9 cellular contexts compared by ENCODE assay signal in the genomic region with DNA sequence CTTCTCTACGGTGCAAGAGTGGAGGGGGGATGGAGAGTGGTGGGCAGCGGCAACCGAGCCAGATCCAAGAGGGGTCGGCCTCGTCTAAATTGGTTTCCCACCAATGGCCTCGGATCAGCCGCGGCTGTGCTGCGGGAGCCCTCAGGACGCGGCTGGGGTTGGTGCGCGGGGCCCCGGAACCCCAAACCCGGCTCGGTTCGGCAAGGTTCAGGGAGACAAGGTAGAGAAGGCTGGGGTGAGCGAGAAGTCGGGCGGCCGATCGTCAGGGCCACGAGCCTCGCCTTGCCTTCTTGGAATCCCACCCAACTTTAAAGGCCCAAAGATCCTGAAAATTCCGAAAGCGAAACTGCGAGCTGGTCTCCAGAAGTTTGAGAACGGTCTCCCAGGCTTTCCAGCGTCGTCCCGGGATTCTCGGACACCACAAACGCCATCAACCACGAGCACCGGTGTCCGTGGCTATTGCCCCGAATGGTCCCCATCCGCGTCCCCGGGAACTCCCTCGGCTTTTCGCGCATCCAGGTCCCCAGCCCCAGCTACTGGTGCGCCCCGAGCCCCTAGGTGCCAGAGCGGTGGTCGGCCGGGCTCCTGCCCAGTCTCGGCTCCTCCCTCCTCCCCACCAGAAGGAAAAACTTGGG. TPM values are rescaled to one million over a fixed set of nuclear protein-coding genes. Genes with fewer than 3 reads are reported as not detected.
A peak's percentile ranks its signal among the peaks of the same experiment; 100 is the strongest.
DNase-seq lines count a peak whose midpoint lies in the region; ATAC-seq and TF ChIP-seq lines count a peak whose summit lies in the region.
"Had no signal": no experiment of that assay in that cellular context is flagged by ENCODE, and none has a peak within 500 bp of the region (broad histone marks: within the 10 kb centered on the region; RNA-seq: fewer than 3 reads in every experiment).

No MANE protein-coding gene starts in this region.

- H3K27me3 ChIP-seq in left ventricle myocardium inferior (ENCODE audit: low read depth) (no peaks in the 10 kb centered on the region), duodenal mucosa (ENCODE audit: control insufficient read depth in 1 of 2, insufficient read depth in 2 of 2, low read length in 2 of 2) (peaks cover 0 to 4% of the 10 kb centered on the region in 2 donors), aorta (ENCODE audit: control insufficient read depth in 1 of 2, insufficient read depth in 2 of 2, low read length in 1 of 2) (no peaks in the 10 kb centered on the region), MG63 (peaks cover 38% of the 10 kb centered on the region)

- H3K27ac ChIP-seq in left ventricle myocardium inferior (replicated peaks) (peak overlapping the region; percentile 87), duodenal mucosa (ENCODE audit: low read depth, low read length) (peak overlapping the region; percentile 17), aorta (ENCODE audit: low read depth in 1 of 2, low read length in 2 of 2) (no peak overlapping the region)
- H3K27ac ChIP-seq: SJSA1 had no signal

- TF ChIP-seq CTCF in left ventricle myocardium inferior (IDR thresholded peaks at IDR 0.05; ENCODE audit: borderline replicate concordance), result no peak

- 6 to 11% methylated on average over 43 to 49 of the region's 49 CpGs for whole genome bisulfite sequencing in aorta, 2 donors

- H3K9me3 ChIP-seq in left ventricle myocardium inferior (replicated peaks) (no peaks in the 10 kb centered on the region), duodenal mucosa (ENCODE audit: control insufficient read depth in 1 of 2, low read length in 2 of 2) (no peaks in the 10 kb centered on the region), aorta (ENCODE audit: control insufficient read depth, low read length) (no peaks in the 10 kb centered on the region), MG63 (no peaks in the 10 kb centered on the region)

- DNase-seq in left ventricle myocardium inferior, result peak; percentile 21
- DNase-seq in left ventricle myocardium superior, result no peak
- peak; percentile 3 for DNase-seq in naive B cell
- no peak for DNase-seq in aorta
- no peak for DNase-seq in MG63

- no peaks in the 10 kb centered on the region for H3K9me3 Mint-ChIP-seq in naive B cell

- H3K4me1 ChIP-seq in left ventricle myocardium inferior (peaks cover 90% of the 10 kb centered on the region), duodenal mucosa (ENCODE audit: control insufficient read depth in 1 of 2, insufficient read depth in 2 of 2, low read length in 2 of 2) (peaks cover 0 to 20% of the 10 kb centered on the region in 2 donors), aorta (ENCODE audit: control insufficient read depth in 1 of 2, insufficient read depth in 2 of 2, low read length in 2 of 2) (no peaks in the 10 kb centered on the region)

- ATAC-seq in left ventricle myocardium superior, result no peak
- no peak for ATAC-seq in naive B cell (ENCODE audit: low read depth in 2 of 2)
- no peak for ATAC-seq in aorta (ENCODE audit: low FRiP score)
- ATAC-seq in GM18502 (IDR thresholded peaks at IDR 0.05; ENCODE audit: poor library complexity, unreplicated experiment), result no peak
- no peak for ATAC-seq in HG03521 (IDR thresholded peaks at IDR 0.05; ENCODE audit: unreplicated experiment)

- H3K9ac ChIP-seq in duodenal mucosa (ENCODE audit: low read depth in 1 of 2, low read length in 2 of 2), result peak overlapping the region; percentile 33 to 38

- H3K36me3 ChIP-seq in left ventricle myocardium inferior (no peaks in the 10 kb centered on the region), duodenal mucosa (ENCODE audit: control insufficient read depth in 1 of 2, insufficient read depth in 2 of 2, low read length in 2 of 2) (no peaks in the 10 kb centered on the region), aorta (ENCODE audit: control insufficient read depth in 1 of 2, insufficient read depth in 2 of 2, low read length in 1 of 2) (no peaks in the 10 kb centered on the region), MG63 (no peaks in the 10 kb centered on the region)
- H3K36me3 ChIP-seq: SJSA1 had no signal

- peaks cover 30 to 38% (median 38%) of the 10 kb centered on the region in 3 donors for H3K4me1 Mint-ChIP-seq in naive B cell

- peak overlapping the region; percentile 92 for H3K4me3 ChIP-seq in left ventricle myocardium inferior
- peak overlapping the region; percentile 66 to 75 for H3K4me3 ChIP-seq in duodenal mucosa (ENCODE audit: low read depth in 1 of 2, low read length in 2 of 2)
- peak overlapping the region; percentile 5 to 23 for H3K4me3 ChIP-seq in aorta (ENCODE audit: low read length in 2 of 2)
- no peak overlapping the region for H3K4me3 ChIP-seq in MG63
- H3K4me3 ChIP-seq: SJSA1 had no signal

- intact Hi-C loops in left ventricle myocardium inferior (cut with micrococcal nuclease), result loop anchor here (5.0 kb wide), 1 partner anchor 145 kb away; no protein-coding TSS in a partner anchor
- intact Hi-C loops in left ventricle myocardium superior (cut with micrococcal nuclease), result no loop called here
- intact Hi-C loops in aorta (cut with DNase I), result no loop called here

- no peaks in the 10 kb centered on the region for H3K36me3 Mint-ChIP-seq in naive B cell

- peak overlapping the region in 5 of 6 donors; percentile 44 to 80 (median 69) for H3K27ac Mint-ChIP-seq in naive B cell

- peak overlapping the region; percentile 88 to 98 (median 97) for H3K4me3 Mint-ChIP-seq in naive B cell

- peaks cover 6 to 19% (median 6%) of the 10 kb centered on the region in 3 donors for H3K27me3 Mint-ChIP-seq in naive B cell

RNA-seq across cellular contexts. Expression of gene SFMBT2, which starts 3.3 kb away (rescaled TPM):
- total RNA-seq in left ventricle myocardium inferior, result 11.0 TPM
- total RNA-seq in left ventricle myocardium superior, result 11.0 TPM
- polyA plus RNA-seq in naive B cell (ENCODE audit: low read depth in 6 of 6), result 1 to 10 TPM in 5 of 6 donors, not detected in 1; 1.0 to 2.3 (median 2.0) TPM
- total RNA-seq in aorta, result 10 to 100 TPM in 1 of 2 donors, 1 to 10 TPM in 1; 9.2 to 20.3 TPM
- polyA plus RNA-seq in aorta, result 1 to 10 TPM in 1 of 2 donors, under 1 TPM in 1; 0.36 to 1.1 TPM
- 0.03 TPM in 1 of 2 replicates, not detected in the other for total RNA-seq in MG63 (2014; rRNA removed; shearing (Covaris generic); ENCODE audit: low replicate concordance)

Comparison
In these comparisons a context has a peak if more than half of its experiments do, and no peak if none do; other contexts are left out.
1. DNase-seq: peak in left ventricle myocardium inferior (single experiment) and naive B cell (single experiment); none in left ventricle myocardium superior (single experiment), aorta (0 of 2) and MG63 (single experiment).
2. H3K27ac ChIP-seq: peak in left ventricle myocardium inferior (single experiment) and duodenal mucosa (single experiment); none in aorta (0 of 2).